8 cellular contexts compared by ENCODE assay signal in the genomic region with DNA sequence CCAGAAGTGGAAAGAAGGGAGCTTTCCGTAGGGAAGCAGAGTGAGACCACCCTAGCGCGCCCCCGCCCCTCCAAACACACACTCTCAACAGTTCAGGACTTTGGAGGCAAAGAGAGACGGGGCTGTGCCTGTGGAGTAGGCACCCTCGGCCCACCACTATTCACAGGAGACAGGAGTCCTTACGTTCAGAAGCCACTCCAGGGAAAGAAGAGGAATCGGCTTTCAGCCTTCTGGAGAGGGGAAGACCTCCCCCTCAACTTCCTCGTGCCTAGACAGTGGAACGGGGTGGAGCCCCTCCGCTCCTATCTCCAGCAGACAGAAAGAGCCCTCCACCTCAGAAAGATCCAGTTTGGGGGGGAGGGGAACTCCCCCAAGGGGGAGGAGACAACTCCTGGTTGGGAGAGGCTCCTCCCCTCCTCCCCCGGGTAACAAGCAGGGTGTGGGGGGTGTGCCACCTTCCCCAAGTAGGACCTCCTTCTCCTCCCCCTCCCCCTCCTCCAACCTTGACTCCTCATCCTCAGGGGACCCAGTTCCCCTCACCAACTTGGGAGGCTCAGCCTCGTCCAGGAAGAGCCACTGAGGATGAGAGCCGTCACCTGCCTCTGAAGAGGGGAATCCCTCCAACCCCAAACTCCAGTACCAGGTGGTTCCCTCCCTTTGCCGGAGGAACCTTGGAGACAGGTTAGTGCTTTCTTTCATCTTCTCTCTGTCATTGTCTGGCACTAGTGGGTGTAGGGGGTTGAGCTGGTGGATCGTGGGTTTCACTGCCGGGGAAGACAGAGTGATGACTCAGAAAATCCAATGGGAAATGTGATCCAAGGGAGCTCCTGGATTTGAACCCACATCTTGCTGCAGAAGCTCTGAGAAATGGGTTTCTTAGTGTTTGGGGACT. TPM values are rescaled to one million over a fixed set of nuclear protein-coding genes. Genes with fewer than 3 reads are reported as not detected.
A peak's percentile ranks its signal among the peaks of the same experiment; 100 is the strongest.
DNase-seq lines count a peak whose midpoint lies in the region; ATAC-seq and TF ChIP-seq lines count a peak whose summit lies in the region.

No MANE protein-coding gene starts in this region.

- peak overlapping the region; percentile 79 for H3K27ac ChIP-seq in Panc1 (ENCODE audit: low read length)
- peak overlapping the region; percentile 94 to 99 (median 98) for H3K27ac ChIP-seq in heart left ventricle
- peak overlapping the region; percentile 91 to 98 for H3K27ac ChIP-seq in ovary

- no peak for TF ChIP-seq CTCF in Panc1 (IDR thresholded peaks at IDR 0.05)
- TF ChIP-seq CTCF in heart left ventricle (IDR thresholded peaks at IDR 0.05), result no peak
- no peak for TF ChIP-seq CTCF in ovary (IDR thresholded peaks at IDR 0.05)

- H3K9ac ChIP-seq in adipocyte (ENCODE audit: low read length), result peak overlapping the region; percentile 97

- CTCF ChIA-PET in Panc1 (lab: Charles Lee), result interaction anchor here (1.2 kb wide), 1 partner anchor 13 kb away, joined by 3 read pairs; no protein-coding TSS in a partner anchor

- intact Hi-C loops in Panc1 (cut with micrococcal nuclease; ENCODE audit: unreplicated experiment), result no loop called here
- intact Hi-C loops in heart left ventricle (cut with DNase I), result loop anchor here in 4 of 10 donors (2.0 to 10.0 kb wide), 4 partner anchors 49 to 209 kb away; partner anchors contain the start of gene NECAP1 (in 4 of the 4)
- intact Hi-C loops in ovary (cut with DNase I), result no loop called here

- TF ChIP-seq POLR2A in heart left ventricle (IDR thresholded peaks at IDR 0.05), result no peak
- no peak for TF ChIP-seq POLR2A in ovary (IDR thresholded peaks at IDR 0.05)

- peak overlapping the region; percentile 70 to 77 for H3K4me3 ChIP-seq in Panc1 (ENCODE audit: low read depth in 2 of 2, low read length in 2 of 2)
- H3K4me3 ChIP-seq in adipocyte (ENCODE audit: low read length), result peak overlapping the region; percentile 96
- peak overlapping the region; percentile 76 to 98 (median 96) for H3K4me3 ChIP-seq in heart left ventricle
- peak overlapping the region; percentile 69 for H3K4me3 ChIP-seq in ovary

- H3K27me3 ChIP-seq in Panc1 (ENCODE audit: control insufficient read depth, insufficient read depth, low read length) (no peaks in the 10 kb centered on the region), adipocyte (replicated peaks; ENCODE audit: control insufficient read depth, insufficient read depth, low read length) (no peaks in the 10 kb centered on the region), heart left ventricle (no peaks in the 10 kb centered on the region), ovary (no peaks in the 10 kb centered on the region)

- peaks cover 18% of the 10 kb centered on the region for H3K4me1 ChIP-seq in Panc1 (ENCODE audit: control insufficient read depth, insufficient read depth, low read length)
- peaks cover 35% of the 10 kb centered on the region for H3K4me1 ChIP-seq in adipocyte (ENCODE audit: control insufficient read depth, insufficient read depth, low read length)
- peaks cover 9 to 62% (median 49%) of the 10 kb centered on the region in 12 donors for H3K4me1 ChIP-seq in heart left ventricle
- H3K4me1 ChIP-seq in ovary (ENCODE audit: insufficient read depth), result peaks cover 19% of the 10 kb centered on the region

- 1 to 5% (median 3%) methylated on average over 14 to 17 of the region's 17 CpGs for WGBS in heart left ventricle, 4 donors
- 1 to 2% (median 1%) methylated on average over 17 of the region's 17 CpGs for WGBS in ovary, 3 donors

- peak; percentile 29 to 76 (median 70) for DNase-seq in NCI-H1417 (lab: John Stamatoyannopoulos, UW)
- no peak for DNase-seq in NCI-H1417 treated with DMSO at 0.1 percent for 48 hours (lab: John Stamatoyannopoulos, UW)
- DNase-seq in Panc1 (ENCODE audit: low read depth, low spot score), result no peak
- DNase-seq in adipocyte (ENCODE audit: low read depth), result peak; percentile 66
- peak in 4 of 5 donors; percentile 67 to 81 (median 75) for DNase-seq in heart left ventricle
- peak; percentile 78 to 82 (median 81) for DNase-seq in ovary

- ATAC-seq in HG02885 (IDR thresholded peaks at IDR 0.05; ENCODE audit: poor library complexity, unreplicated experiment), result peak; percentile 42
- ATAC-seq in Panc1, result peak; percentile 57
- ATAC-seq in heart left ventricle, result peak; percentile 21 to 73 (median 62)
- no peak for ATAC-seq in GM21360 (IDR thresholded peaks at IDR 0.05; ENCODE audit: unreplicated experiment)

- no peaks in the 10 kb centered on the region; the same call in 1 of the 2 replicates for H3K36me3 ChIP-seq in Panc1 (ENCODE audit: control insufficient read depth, insufficient read depth, low read length)
- H3K36me3 ChIP-seq in adipocyte (ENCODE audit: control insufficient read depth, insufficient read depth, low read length, severe bottlenecking), result peaks cover 4% of the 10 kb centered on the region
- H3K36me3 ChIP-seq in heart left ventricle, result peaks cover 0 to 6% (median 0%) of the 10 kb centered on the region in 9 donors
- no peaks in the 10 kb centered on the region for H3K36me3 ChIP-seq in ovary

- H3K9me3 ChIP-seq in Panc1 (ENCODE audit: control insufficient read depth, insufficient read depth, low read depth, low read length) (no peaks in the 10 kb centered on the region), adipocyte (ENCODE audit: control insufficient read depth, low read length) (no peaks in the 10 kb centered on the region), heart left ventricle (no peaks in the 10 kb centered on the region), ovary (no peaks in the 10 kb centered on the region)

- no TSS peak for BruUV-seq in Panc1 (replicated peaks; lab: Mats Ljungman, UMichigan)

- TF ChIP-seq EP300 in ovary (IDR thresholded peaks at IDR 0.05), result no peak

- POLR2A ChIA-PET in Panc1 (lab: Charles Lee), result no interaction called here

- in situ Hi-C loops in Panc1 (cut with HindIII; ENCODE audit: low pct_unique_long_range_greater_than_20kb, low sequenced_read_pairs), result no loop called here

RNA-seq across cellular contexts. Expression of gene FOXJ2, which starts 0.9 kb away (rescaled TPM):
- total RNA-seq in Panc1 (2021; ENCODE audit: unreplicated experiment) (10.9 TPM), heart left ventricle (10 to 100 TPM; 22.7 to 34.7 (median 24.9) TPM), ovary (10 to 100 TPM; 10.5 to 30.8 (median 28.3) TPM)
- 6.6 TPM for polyA plus RNA-seq in Panc1 (2012; ENCODE audit: insufficient read length)
- polyA plus RNA-seq in heart left ventricle (10 to 100 TPM in 1 of 2 donors, 1 to 10 TPM in 1; 9.4 to 20.3 TPM), ovary (10 to 100 TPM; 16.8 to 32.1 TPM)

RNA-seq across cellular contexts. Expression of gene C3AR1, which starts 32.8 kb away (rescaled TPM):
- not detected for total RNA-seq in Panc1 (2021; ENCODE audit: unreplicated experiment)
- polyA plus RNA-seq in Panc1 (2012; ENCODE audit: insufficient read length), result not detected
- 10 to 100 TPM in 2 of 9 donors, 1 to 10 TPM in 7; 1.8 to 49.3 (median 3.7) TPM for total RNA-seq in heart left ventricle
- polyA plus RNA-seq in heart left ventricle, result 1 to 10 TPM; 1.4 to 4.1 TPM
- 10 to 100 TPM in 2 of 7 donors, 1 to 10 TPM in 5; 2.5 to 17.6 (median 5.6) TPM for total RNA-seq in ovary
- polyA plus RNA-seq in ovary, result 10 to 100 TPM in 1 of 2 donors, 1 to 10 TPM in 1; 3.5 to 22.6 TPM

RNA-seq across cellular contexts. Expression of gene NECAP1, which starts 48.7 kb away (rescaled TPM):
- 14.9 TPM for total RNA-seq in Panc1 (2021; ENCODE audit: unreplicated experiment)
- polyA plus RNA-seq in Panc1 (2012; ENCODE audit: insufficient read length), result 10.0 TPM
- total RNA-seq in heart left ventricle, result 10 to 100 TPM; 15.2 to 39.9 (median 19.2) TPM
- 10 to 100 TPM in 1 of 2 donors, 1 to 10 TPM in 1; 9.6 to 20.1 TPM for polyA plus RNA-seq in heart left ventricle
- total RNA-seq in ovary, result 10 to 100 TPM; 25.0 to 40.7 (median 36.5) TPM
- polyA plus RNA-seq in ovary, result 10 to 100 TPM; 21.6 to 37.2 TPM

Comparison
In these comparisons a context has a peak if more than half of its experiments do, and no peak if none do; other contexts are left out.
1. DNase-seq: peak in NCI-H1417 (3 of 3), adipocyte (single experiment), heart left ventricle (4 of 5) and ovary (5 of 5); none in NCI-H1417 treated with DMSO at 0.1 percent for 48 hours (single experiment) and Panc1 (single experiment).
2. Peak in every context shown above with its lines, with median percentiles within 50 percentile points of each other: H3K27ac ChIP-seq and H3K4me3 ChIP-seq.